ENCODE assay signal across 14 cellular contexts in the genomic region with DNA sequence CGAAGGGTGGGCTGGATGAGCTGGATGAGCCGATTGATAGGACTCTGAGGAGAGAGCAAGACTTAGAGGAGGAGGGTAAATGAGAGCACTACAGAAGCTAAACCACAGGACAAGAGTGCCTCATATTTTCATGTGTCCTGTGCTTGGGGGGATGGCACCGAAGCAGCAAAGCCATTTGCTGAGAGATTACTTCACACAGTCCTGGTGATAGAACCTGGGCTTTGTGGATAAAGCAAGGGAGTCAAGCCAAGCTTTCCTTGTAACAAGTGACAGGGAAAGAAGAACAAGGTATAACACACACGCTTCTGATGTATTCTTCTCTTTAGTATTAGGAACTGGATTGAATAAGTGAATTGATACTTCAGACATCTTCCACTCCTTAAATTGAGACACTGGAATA.
"Had no signal": no experiment of that assay in that cellular context is flagged by ENCODE, and none has a peak within 500 bp of the region (broad histone marks: within the 10 kb centered on the region; RNA-seq: fewer than 3 reads in every experiment).

No MANE protein-coding gene starts in this region.

- DNase-seq: KBM-7, MV-4-11, NCI-H1048, NCI-H1436, NCI-H187, NCI-H2029, NCI-H345, NCI-H526 treated with DMSO at 0.1 percent for 48 hours, NCI-H774, PC-3, SHP77, SK-N-SH, SW 1271, T-cell had no signal
